ENCODE assay signal across 19 cellular contexts in the genomic region with DNA sequence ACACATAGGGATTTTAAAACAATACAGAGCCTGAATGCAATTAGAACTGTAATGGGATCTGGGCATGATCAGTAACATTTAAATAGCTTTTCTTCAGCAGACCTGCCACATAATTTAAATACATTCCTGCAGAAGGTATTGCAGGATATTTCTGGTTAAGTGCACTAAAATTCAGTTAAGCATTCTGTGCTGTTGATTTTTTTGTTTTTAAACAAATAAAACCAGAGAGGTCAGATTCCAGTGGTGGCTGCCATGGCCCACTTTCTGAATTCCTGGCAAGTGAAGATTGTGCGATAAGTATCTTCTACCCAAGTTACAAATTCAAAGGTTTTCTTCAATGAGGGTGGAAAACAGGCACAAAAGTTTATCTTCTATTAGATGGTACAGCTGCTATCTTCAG.
"Had no signal": no experiment of that assay in that cellular context is flagged by ENCODE, and none has a peak within 500 bp of the region (broad histone marks: within the 10 kb centered on the region; RNA-seq: fewer than 3 reads in every experiment).

No MANE protein-coding gene starts in this region.

- DNase-seq: activated T-cell treated with anti-CD3 and anti-CD28 coated beads, Interleukin-2, amount 50 U/mL, for 1 hour; adrenal gland; cerebellar nuclear complex; cortex of kidney; heart left ventricle; left ventricle myocardium superior; mesendoderm; mucosa of descending colon; nephron progenitor cell; pancreas; psoas muscle; right cardiac atrium; stimulated activated CD4-positive, alpha-beta T cell treated with anti-CD3 and anti-CD28 coated beads, Interleukin-1b, Interleukin-23, amount 100 ng/mL, for 48 hours; stimulated activated naive CD8-positive, alpha-beta T cell treated with anti-CD3 and anti-CD28 coated beads, Interleukin-15, amount 100 ng/mL, for 72 hours; T1000; tibial artery had no signal

- H3K27ac ChIP-seq: adrenal gland, epithelial cell of prostate, heart left ventricle, pancreas, psoas muscle, tibial artery had no signal

- H3K4me3 ChIP-seq: adrenal gland, heart left ventricle, mucosa of descending colon, pancreas, psoas muscle, tibial artery had no signal

- H3K36me3 ChIP-seq: adrenal gland, heart left ventricle, pancreas, tibial artery had no signal

- H3K9me3 ChIP-seq: adrenal gland, heart left ventricle, mucosa of descending colon, pancreas, psoas muscle, tibial artery had no signal

- H3K27me3 ChIP-seq: adrenal gland, heart left ventricle, tibial artery had no signal

- ATAC-seq: activated naive CD4-positive, alpha-beta T cell treated with anti-CD3 and anti-CD28 coated beads, Interleukin-2, amount 50 U/mL, for 72 hours; heart left ventricle; left ventricle myocardium superior; mucosa of descending colon; pancreas; psoas muscle; right cardiac atrium; stimulated activated naive CD8-positive, alpha-beta T cell treated with anti-CD3 and anti-CD28 coated beads, Interleukin-15, amount 100 ng/mL, for 72 hours; WTC11 had no signal

- H3K4me1 ChIP-seq: pancreas, psoas muscle, tibial artery had no signal
